8 cellular contexts compared by ENCODE assay signal in genomic region chr20:8019178-8019997, GRCh38. TPM values are rescaled to one million over a fixed set of nuclear protein-coding genes. Genes with fewer than 3 reads are reported as not detected.
DNase-seq lines count a peak whose midpoint lies in the region; ATAC-seq and TF ChIP-seq lines count a peak whose summit lies in the region.

Gene TMX4, minus strand, starts transcription at chr20:8019761. Its CDS starts 148 bp downstream, at chr20:8019613.

- peak within 1 kb of the TSS; percentile 81 for H3K4me3 ChIP-seq in HUES64 (ENCODE audit: low read length)
- H3K4me3 ChIP-seq in OCI-LY3 (ENCODE audit: low read length) = peak within 1 kb of the TSS; percentile 80
- peak within 1 kb of the TSS; percentile 88 for H3K4me3 ChIP-seq in mucosa of descending colon

- H4K20me1 ChIP-seq in OCI-LY3 (ENCODE audit: insufficient read depth, low read length) = no peaks in the 10 kb centered on the region

- WGBS in HUES64 = under 1% methylated on average over 96 of the region's 96 CpGs

- H3K9me3 ChIP-seq in HUES64 (ENCODE audit: insufficient read depth, low read depth, low read length) (no peaks in the 10 kb centered on the region), OCI-LY3 (ENCODE audit: insufficient read depth, low read length) (no peaks in the 10 kb centered on the region), mucosa of descending colon (no peaks in the 10 kb centered on the region)

- peak; percentile 87 for ATAC-seq in GM21447 (IDR thresholded peaks at IDR 0.05; ENCODE audit: unreplicated experiment)
- peak; percentile 99 for ATAC-seq in mucosa of descending colon

- H3K9ac ChIP-seq in HUES64 (ENCODE audit: low read depth, low read length) = peak within 1 kb of the TSS; percentile 84
- peak within 1 kb of the TSS; percentile 73 for H3K9ac ChIP-seq in OCI-LY3 (ENCODE audit: low read length)

- H3K27ac ChIP-seq in HUES64 (ENCODE audit: low read depth, low read length) = peak within 1 kb of the TSS; percentile 79
- peak within 1 kb of the TSS; percentile 42 for H3K27ac ChIP-seq in OCI-LY3 (ENCODE audit: low read length)

- H3K36me3 ChIP-seq in HUES64 (ENCODE audit: insufficient read depth, low read length) (no peaks in the 10 kb centered on the region), OCI-LY3 (replicated peaks; ENCODE audit: low read depth, low read length) (no peaks in the 10 kb centered on the region), mucosa of descending colon (ENCODE audit: low read depth) (no peaks in the 10 kb centered on the region)

- peak within 1 kb of the TSS; percentile 59 for H3K4me2 ChIP-seq in OCI-LY3 (ENCODE audit: low read length)

- peaks cover 7% of the 10 kb centered on the region; the same call in 1 of the 2 replicates for H3K4me1 ChIP-seq in HUES64 (ENCODE audit: insufficient read depth, low read length)
- H3K4me1 ChIP-seq in OCI-LY3 (ENCODE audit: low read length) = peaks cover 13% of the 10 kb centered on the region
- H3K4me1 ChIP-seq in mucosa of descending colon (ENCODE audit: low read depth) = no peaks in the 10 kb centered on the region

- no peaks in the 10 kb centered on the region for H3K79me2 ChIP-seq in OCI-LY3 (ENCODE audit: low read length)

- intact Hi-C loops in mucosa of descending colon (cut with DNase I, micrococcal nuclease) = no loop called here

- TF ChIP-seq CTCF in OCI-LY3 (IDR thresholded peaks at IDR 0.05; ENCODE audit: low read depth, low read length) (peak; percentile 19; the same call in 1 of the 2 replicates), mucosa of descending colon (IDR thresholded peaks at IDR 0.05) (no peak)

- DNase-seq in DMS 273 (lab: John Stamatoyannopoulos, UW; ENCODE audit: unreplicated experiment) = peak; percentile 98
- DNase-seq in activated T-cell treated with anti-CD3 and anti-CD28 coated beads for 24 hours (ENCODE audit: low read depth) = peak; percentile 85
- peak; percentile 68 for DNase-seq in epidermal melanocyte (ENCODE audit: insufficient read length, low spot score)
- DNase-seq in mucosa of descending colon = peak; percentile 98 to 99 (median 99)
- peak; percentile 92 for DNase-seq in stimulated activated CD8-positive, alpha-beta memory T cell treated with anti-CD3 and anti-CD28 coated beads, Interleukin-4, amount 100 ng/mL, for 24 hours (ENCODE audit: low read depth)

- H2AFZ ChIP-seq in OCI-LY3 (ENCODE audit: low read depth, low read length) = peak within 1 kb of the TSS; percentile 72

- H3K27me3 ChIP-seq in HUES64 (ENCODE audit: insufficient read depth, low read length) = no peaks in the 10 kb centered on the region
- H3K27me3 ChIP-seq in OCI-LY3 (ENCODE audit: low read depth, low read length) = peaks cover 7% of the 10 kb centered on the region; the same call in 1 of the 2 replicates

RNA-seq across cellular contexts. Expression of gene TMX4, which starts in this region (rescaled TPM):
- polyA plus RNA-seq in HUES64 (2013, experiment 1 of 2) = 7.5 TPM
- polyA plus RNA-seq in HUES64 (2013, experiment 2 of 2) = 8.1 TPM
- 10 to 100 TPM; 20.4 to 91.6 (median 26.5) TPM for total RNA-seq in mucosa of descending colon

Comparison
In these comparisons a context has a peak if more than half of its experiments do, and no peak if none do; other contexts are left out.
1. Peak in every context shown above with its lines: DNase-seq, ATAC-seq, H3K4me3 ChIP-seq and H3K27ac ChIP-seq.